ENCODE assay signal across 1 cellular context in the genomic region with DNA sequence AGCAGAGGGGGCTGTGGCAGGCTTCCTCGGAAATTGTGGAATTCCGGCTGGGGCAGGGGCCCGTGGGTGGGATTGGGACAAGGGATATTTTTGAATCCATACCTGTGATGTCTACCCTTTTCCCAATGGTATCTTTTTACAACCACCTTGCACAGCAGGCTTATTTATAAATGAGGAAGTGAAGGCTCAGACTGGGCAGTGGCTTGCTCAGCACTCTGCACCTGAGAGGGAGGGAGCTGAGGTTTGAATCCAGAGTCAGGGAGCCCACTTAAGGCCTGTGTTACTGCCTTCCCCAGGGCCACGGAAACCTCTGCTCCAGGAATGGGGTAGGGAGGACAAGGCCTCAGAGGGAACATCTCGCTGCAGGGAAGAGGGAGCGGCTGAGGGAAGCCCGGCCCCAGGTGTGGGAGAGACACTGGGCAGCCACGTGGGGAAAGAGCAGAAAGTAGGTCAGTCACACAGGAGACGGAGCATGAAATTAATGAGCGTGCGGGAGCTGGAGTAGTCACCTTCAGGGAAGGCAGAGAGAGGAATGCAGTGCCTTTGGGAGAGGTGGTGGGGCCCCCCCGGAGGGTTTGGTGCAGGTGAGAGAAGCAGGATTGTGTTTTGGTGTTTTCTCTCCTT.
TF ChIP-seq lines count a peak whose summit lies in the region.

No MANE protein-coding gene starts in this region.

TF ChIP-seq in H1, 55 proteins besides CTCF, POLR2A, EP300 and RAD21 (continued from another document):
- TF ChIP-seq, protein P1, sequence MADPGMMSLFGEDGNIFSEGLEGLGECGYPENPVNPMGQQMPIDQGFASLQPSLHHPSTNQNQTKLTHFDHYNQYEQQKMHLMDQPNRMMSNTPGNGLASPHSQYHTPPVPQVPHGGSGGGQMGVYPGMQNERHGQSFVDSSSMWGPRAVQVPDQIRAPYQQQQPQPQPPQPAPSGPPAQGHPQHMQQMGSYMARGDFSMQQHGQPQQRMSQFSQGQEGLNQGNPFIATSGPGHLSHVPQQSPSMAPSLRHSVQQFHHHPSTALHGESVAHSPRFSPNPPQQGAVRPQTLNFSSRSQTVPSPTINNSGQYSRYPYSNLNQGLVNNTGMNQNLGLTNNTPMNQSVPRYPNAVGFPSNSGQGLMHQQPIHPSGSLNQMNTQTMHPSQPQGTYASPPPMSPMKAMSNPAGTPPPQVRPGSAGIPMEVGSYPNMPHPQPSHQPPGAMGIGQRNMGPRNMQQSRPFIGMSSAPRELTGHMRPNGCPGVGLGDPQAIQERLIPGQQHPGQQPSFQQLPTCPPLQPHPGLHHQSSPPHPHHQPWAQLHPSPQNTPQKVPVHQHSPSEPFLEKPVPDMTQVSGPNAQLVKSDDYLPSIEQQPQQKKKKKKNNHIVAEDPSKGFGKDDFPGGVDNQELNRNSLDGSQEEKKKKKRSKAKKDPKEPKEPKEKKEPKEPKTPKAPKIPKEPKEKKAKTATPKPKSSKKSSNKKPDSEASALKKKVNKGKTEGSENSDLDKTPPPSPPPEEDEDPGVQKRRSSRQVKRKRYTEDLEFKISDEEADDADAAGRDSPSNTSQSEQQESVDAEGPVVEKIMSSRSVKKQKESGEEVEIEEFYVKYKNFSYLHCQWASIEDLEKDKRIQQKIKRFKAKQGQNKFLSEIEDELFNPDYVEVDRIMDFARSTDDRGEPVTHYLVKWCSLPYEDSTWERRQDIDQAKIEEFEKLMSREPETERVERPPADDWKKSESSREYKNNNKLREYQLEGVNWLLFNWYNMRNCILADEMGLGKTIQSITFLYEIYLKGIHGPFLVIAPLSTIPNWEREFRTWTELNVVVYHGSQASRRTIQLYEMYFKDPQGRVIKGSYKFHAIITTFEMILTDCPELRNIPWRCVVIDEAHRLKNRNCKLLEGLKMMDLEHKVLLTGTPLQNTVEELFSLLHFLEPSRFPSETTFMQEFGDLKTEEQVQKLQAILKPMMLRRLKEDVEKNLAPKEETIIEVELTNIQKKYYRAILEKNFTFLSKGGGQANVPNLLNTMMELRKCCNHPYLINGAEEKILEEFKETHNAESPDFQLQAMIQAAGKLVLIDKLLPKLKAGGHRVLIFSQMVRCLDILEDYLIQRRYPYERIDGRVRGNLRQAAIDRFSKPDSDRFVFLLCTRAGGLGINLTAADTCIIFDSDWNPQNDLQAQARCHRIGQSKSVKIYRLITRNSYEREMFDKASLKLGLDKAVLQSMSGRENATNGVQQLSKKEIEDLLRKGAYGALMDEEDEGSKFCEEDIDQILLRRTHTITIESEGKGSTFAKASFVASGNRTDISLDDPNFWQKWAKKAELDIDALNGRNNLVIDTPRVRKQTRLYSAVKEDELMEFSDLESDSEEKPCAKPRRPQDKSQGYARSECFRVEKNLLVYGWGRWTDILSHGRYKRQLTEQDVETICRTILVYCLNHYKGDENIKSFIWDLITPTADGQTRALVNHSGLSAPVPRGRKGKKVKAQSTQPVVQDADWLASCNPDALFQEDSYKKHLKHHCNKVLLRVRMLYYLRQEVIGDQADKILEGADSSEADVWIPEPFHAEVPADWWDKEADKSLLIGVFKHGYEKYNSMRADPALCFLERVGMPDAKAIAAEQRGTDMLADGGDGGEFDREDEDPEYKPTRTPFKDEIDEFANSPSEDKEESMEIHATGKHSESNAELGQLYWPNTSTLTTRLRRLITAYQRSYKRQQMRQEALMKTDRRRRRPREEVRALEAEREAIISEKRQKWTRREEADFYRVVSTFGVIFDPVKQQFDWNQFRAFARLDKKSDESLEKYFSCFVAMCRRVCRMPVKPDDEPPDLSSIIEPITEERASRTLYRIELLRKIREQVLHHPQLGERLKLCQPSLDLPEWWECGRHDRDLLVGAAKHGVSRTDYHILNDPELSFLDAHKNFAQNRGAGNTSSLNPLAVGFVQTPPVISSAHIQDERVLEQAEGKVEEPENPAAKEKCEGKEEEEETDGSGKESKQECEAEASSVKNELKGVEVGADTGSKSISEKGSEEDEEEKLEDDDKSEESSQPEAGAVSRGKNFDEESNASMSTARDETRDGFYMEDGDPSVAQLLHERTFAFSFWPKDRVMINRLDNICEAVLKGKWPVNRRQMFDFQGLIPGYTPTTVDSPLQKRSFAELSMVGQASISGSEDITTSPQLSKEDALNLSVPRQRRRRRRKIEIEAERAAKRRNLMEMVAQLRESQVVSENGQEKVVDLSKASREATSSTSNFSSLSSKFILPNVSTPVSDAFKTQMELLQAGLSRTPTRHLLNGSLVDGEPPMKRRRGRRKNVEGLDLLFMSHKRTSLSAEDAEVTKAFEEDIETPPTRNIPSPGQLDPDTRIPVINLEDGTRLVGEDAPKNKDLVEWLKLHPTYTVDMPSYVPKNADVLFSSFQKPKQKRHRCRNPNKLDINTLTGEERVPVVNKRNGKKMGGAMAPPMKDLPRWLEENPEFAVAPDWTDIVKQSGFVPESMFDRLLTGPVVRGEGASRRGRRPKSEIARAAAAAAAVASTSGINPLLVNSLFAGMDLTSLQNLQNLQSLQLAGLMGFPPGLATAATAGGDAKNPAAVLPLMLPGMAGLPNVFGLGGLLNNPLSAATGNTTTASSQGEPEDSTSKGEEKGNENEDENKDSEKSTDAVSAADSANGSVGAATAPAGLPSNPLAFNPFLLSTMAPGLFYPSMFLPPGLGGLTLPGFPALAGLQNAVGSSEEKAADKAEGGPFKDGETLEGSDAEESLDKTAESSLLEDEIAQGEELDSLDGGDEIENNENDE (IDR thresholded peaks at IDR 0.05; ENCODE audit: insufficient replicate concordance, low read length) = no peak
- TF ChIP-seq FOSL1 (IDR thresholded peaks at IDR 0.05; ENCODE audit: insufficient read depth, low read depth, low read length) (no peak), TEAD4 (IDR thresholded peaks at IDR 0.05; ENCODE audit: low read depth, low read length) (no peak), HDAC2 (IDR thresholded peaks at IDR 0.05; ENCODE audit: borderline replicate concordance in 1 of 2, low read depth in 2 of 2, low read length in 2 of 2) (no peak), CTBP2 (IDR thresholded peaks at IDR 0.05; ENCODE audit: borderline replicate concordance, insufficient read depth, insufficient read length, low read length) (no peak), E2F6 (IDR thresholded peaks at IDR 0.05) (no peak), JUND (IDR thresholded peaks at IDR 0.05; ENCODE audit: low read length) (no peak), SIX5 (IDR thresholded peaks at IDR 0.05; ENCODE audit: low read depth, low read length) (no peak), CBX8 (IDR thresholded peaks at IDR 0.05; ENCODE audit: borderline replicate concordance, low read depth, low read length) (no peak), USF2 (IDR thresholded peaks at IDR 0.05; ENCODE audit: low read length) (no peak)
